In genomic region chr2:118059919-118060478, GRCh38 we compare ENCODE assay signal across 12 cellular contexts. TPM values are rescaled to one million over a fixed set of nuclear protein-coding genes. Genes with fewer than 3 reads are reported as not detected.
DNase-seq lines count a peak whose midpoint lies in the region; ATAC-seq and TF ChIP-seq lines count a peak whose summit lies in the region.
"Had no signal": no experiment of that assay in that cellular context is flagged by ENCODE, and none has a peak within 500 bp of the region (broad histone marks: within the 10 kb centered on the region; RNA-seq: fewer than 3 reads in every experiment).

No MANE protein-coding gene starts in this region.

- DNase-seq in NCI-H2107 treated with DMSO at 0.1 percent for 48 hours (lab: John Stamatoyannopoulos, UW; ENCODE audit: unreplicated experiment): peak; percentile 23
- DNase-seq in NCI-H2107 (lab: John Stamatoyannopoulos, UW): no peak
- DNase-seq in Jurkat, Clone E6-1 (ENCODE audit: low read depth, low spot score): peak; percentile 67
- DNase-seq in brain microvascular endothelial cell: peak; percentile 46
- DNase-seq in Right ventricle myocardium superior: no peak
- DNase-seq in transverse colon: no peak
- no peak for DNase-seq in iPS-NIHi11 (ENCODE audit: low spot score)
- DNase-seq: 8988T; activated CD4-positive, CD25-positive, alpha-beta regulatory T cell; NCI-H345 had no signal

- H3K9ac ChIP-seq in skeletal muscle satellite cell (ENCODE audit: low read depth, low read length): peak overlapping the region; percentile 56

- no peak for TF ChIP-seq CTCF in brain microvascular endothelial cell (IDR thresholded peaks at IDR 0.05; ENCODE audit: low read depth, low read length, missing control alignments)
- TF ChIP-seq CTCF in transverse colon (IDR thresholded peaks at IDR 0.05): no peak

- WGBS in transverse colon (ENCODE audit: low coverage in 1 of 2), 2 donors: 63 to 90% methylated on average over 2 to 4 of the region's 4 CpGs

- H3K27me3 ChIP-seq in brain microvascular endothelial cell (replicated peaks): no peaks in the 10 kb centered on the region
- H3K27me3 ChIP-seq in skeletal muscle satellite cell (ENCODE audit: control insufficient read depth, insufficient read depth, low read length): peaks cover 16% of the 10 kb centered on the region
- peaks cover 6% of the 10 kb centered on the region for H3K27me3 ChIP-seq in transverse colon
- H3K27me3 ChIP-seq: cardiac muscle cell had no signal

- H3K4me1 ChIP-seq in skeletal muscle satellite cell (ENCODE audit: control insufficient read depth, insufficient read depth, low read length) (peaks cover 33% of the 10 kb centered on the region), transverse colon (no peaks in the 10 kb centered on the region)

- H3K27ac ChIP-seq in brain microvascular endothelial cell (no peak overlapping the region), transverse colon (no peak overlapping the region)
- H3K27ac ChIP-seq: cardiac muscle cell had no signal

- no peak for TF ChIP-seq POLR2A in transverse colon (IDR thresholded peaks at IDR 0.05)

- in situ Hi-C loops in brain microvascular endothelial cell (cut with HindIII; ENCODE audit: low pct_ligation_motif_present, low sequenced_read_pairs) (no loop called here), transverse colon (cut with MboI; ENCODE audit: low pct_ligation_motif_present in 1 of 4, low pct_unique_long_range_greater_than_20kb in 1 of 4, low sequenced_read_pairs in 3 of 4) (no loop called here)

- intact Hi-C loops in Right ventricle myocardium superior (cut with DNase I) (no loop called here), transverse colon (cut with DNase I; ENCODE audit: low total_unique reads) (no loop called here)

- no peak for TF ChIP-seq EP300 in transverse colon (IDR thresholded peaks at IDR 0.05; ENCODE audit: low read depth)

- H3K4me2 ChIP-seq in skeletal muscle satellite cell (ENCODE audit: low read length): peak overlapping the region; percentile 24

- H3K9me3 ChIP-seq in skeletal muscle satellite cell (replicated peaks; ENCODE audit: low read length): no peaks in the 10 kb centered on the region
- no peaks in the 10 kb centered on the region for H3K9me3 ChIP-seq in transverse colon

- H3K36me3 ChIP-seq in brain microvascular endothelial cell (replicated peaks): no peaks in the 10 kb centered on the region
- no peaks in the 10 kb centered on the region for H3K36me3 ChIP-seq in skeletal muscle satellite cell (ENCODE audit: insufficient read depth, low read length)
- no peaks in the 10 kb centered on the region for H3K36me3 ChIP-seq in transverse colon
- H3K36me3 ChIP-seq: cardiac muscle cell had no signal

- H3K4me3 ChIP-seq in Jurkat, Clone E6-1 (ENCODE audit: low read length): no peak overlapping the region
- no peak overlapping the region for H3K4me3 ChIP-seq in brain microvascular endothelial cell (ENCODE audit: low read depth, low read length)
- no peak overlapping the region for H3K4me3 ChIP-seq in skeletal muscle satellite cell (ENCODE audit: low read length)
- no peak overlapping the region for H3K4me3 ChIP-seq in transverse colon
- H3K4me3 ChIP-seq: cardiac muscle cell had no signal

- ATAC-seq in Right ventricle myocardium superior (ENCODE audit: poor library complexity): no peak

RNA-seq across cellular contexts. Expression of gene INSIG2, which starts 28.3 kb away (rescaled TPM):
- 20.1 TPM for polyA plus RNA-seq in Jurkat, Clone E6-1 (2012; ENCODE audit: insufficient read depth, insufficient read length)
- total RNA-seq in skeletal muscle satellite cell (2012; rRNA removed): 6.8 and 10.5 TPM in 2 replicates
- total RNA-seq in Right ventricle myocardium superior (16.2 TPM), transverse colon (10 to 100 TPM in 2 of 4 donors, 1 to 10 TPM in 1, under 1 TPM in 1; 1.00 to 19.5 (median 12.3) TPM)

RNA-seq across cellular contexts. Expression of gene CCDC93, which starts 46.1 kb away (rescaled TPM):
- 33.0 TPM for polyA plus RNA-seq in Jurkat, Clone E6-1 (2012; ENCODE audit: insufficient read depth, insufficient read length)
- 14.4 and 17.3 TPM in 2 replicates for total RNA-seq in skeletal muscle satellite cell (2012; rRNA removed)
- 20.9 TPM for total RNA-seq in Right ventricle myocardium superior
- 100 to 1,000 TPM in 1 of 4 donors, 10 to 100 TPM in 3; 41.6 to 450 (median 80.7) TPM for total RNA-seq in transverse colon

Comparison
In these comparisons a context has a peak if more than half of its experiments do, and no peak if none do; other contexts are left out.
1. DNase-seq: peak in NCI-H2107 treated with DMSO at 0.1 percent for 48 hours (single experiment), Jurkat, Clone E6-1 (single experiment) and brain microvascular endothelial cell (single experiment); none in NCI-H2107 (single experiment), Right ventricle myocardium superior (single experiment), transverse colon (single experiment) and iPS-NIHi11 (single experiment).